In the genomic region with DNA sequence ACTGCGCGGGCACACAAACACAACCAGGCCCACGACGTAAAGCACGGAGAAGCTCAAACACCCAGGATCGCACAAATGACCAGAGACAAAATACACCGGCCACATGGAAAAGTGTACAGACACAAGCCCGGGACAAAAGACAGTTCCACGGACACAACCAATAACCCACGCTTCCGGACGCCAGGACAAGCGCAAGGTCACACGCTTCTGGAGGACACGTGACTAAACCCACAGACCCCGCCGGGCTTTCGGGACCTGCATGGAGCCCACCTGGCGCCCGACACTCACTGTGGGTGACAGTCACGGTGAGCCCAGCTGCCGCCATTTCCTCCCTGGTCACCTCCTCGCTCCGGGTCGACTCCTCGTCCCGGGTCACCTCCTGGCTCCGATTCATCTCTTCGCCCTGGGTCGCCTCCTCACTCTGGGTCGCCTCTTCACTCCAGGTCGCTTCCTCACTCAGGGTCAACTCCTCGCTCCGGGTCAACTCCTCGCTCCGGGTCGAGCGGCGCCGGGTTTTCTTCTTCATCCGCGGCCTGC, we compare ENCODE assay signal across 8 cellular contexts. TPM values are rescaled to one million over a fixed set of nuclear protein-coding genes. Genes with fewer than 3 reads are reported as not detected.
DNase-seq lines count a peak whose midpoint lies in the region; ATAC-seq and TF ChIP-seq lines count a peak whose summit lies in the region.

No MANE protein-coding gene starts in this region.

- peak overlapping the region; percentile 95 for H3K4me3 Mint-ChIP-seq in activated T-cell treated with anti-CD3 and anti-CD28 coated beads, Interleukin-2, amount 50 U/mL, for 4 hours
- peak overlapping the region; percentile 91 to 98 (median 98) for H3K4me3 Mint-ChIP-seq in nephron

- H3K9me3 ChIP-seq in thymus (ENCODE audit: control insufficient read depth): no peaks in the 10 kb centered on the region

- TF ChIP-seq CTCF in nephron (IDR thresholded peaks at IDR 0.05; ENCODE audit: unreplicated experiment in 3 of 3): no peak

- POLR2A ChIA-PET in HEK293T (lab: Yijun Ruan, JAX): interaction anchor here (1.1 to 1.7 kb wide), 3 partner anchors 16 to 26 kb away, joined by 4 to 7 read pairs (median 4); a partner anchor contains a TSS

- H3K27ac ChIP-seq in thymus (ENCODE audit: low read depth): peak overlapping the region; percentile 86

- H3K27me3 ChIP-seq in thymus (ENCODE audit: control insufficient read depth, insufficient read depth): no peaks in the 10 kb centered on the region

- H3K36me3 ChIP-seq in thymus (ENCODE audit: control insufficient read depth, insufficient read depth): peaks cover 26% of the 10 kb centered on the region

- WGBS in thymus: under 1% methylated on average over 42 of the region's 42 CpGs

- ATAC-seq in activated T-cell treated with anti-CD3 and anti-CD28 coated beads, Interleukin-2, amount 50 U/mL, for 4 hours: peak; percentile 9 to 14

- H3K4me3 ChIP-seq in thymus (ENCODE audit: low read length): peak overlapping the region; percentile 95

- H3K36me3 Mint-ChIP-seq in activated T-cell treated with anti-CD3 and anti-CD28 coated beads, Interleukin-2, amount 50 U/mL, for 4 hours (ENCODE audit: insufficient read depth): peaks cover 46% of the 10 kb centered on the region
- H3K36me3 Mint-ChIP-seq in nephron (ENCODE audit: low read depth): peaks cover 37% of the 10 kb centered on the region

- H3K27ac Mint-ChIP-seq in nephron: peak overlapping the region; percentile 45 to 81 (median 77)

- DNase-seq in NCI-H1092 treated with DMSO at 0.1 percent for 48 hours (lab: John Stamatoyannopoulos, UW) (peak; percentile 31), NCI-H1092 (lab: John Stamatoyannopoulos, UW) (no peak), HEK293T (ENCODE audit: extremely low spot score) (peak; percentile 35), MV-4-11 (lab: John Stamatoyannopoulos, UW) (peak; percentile 53), fibroblast of gingiva (ENCODE audit: low read depth) (peak; percentile 10)
- peak; percentile 25 for DNase-seq in activated T-cell treated with anti-CD3 and anti-CD28 coated beads, Interleukin-2, amount 50 U/mL, for 4 hours

- no peaks in the 10 kb centered on the region for H3K27me3 Mint-ChIP-seq in activated T-cell treated with anti-CD3 and anti-CD28 coated beads, Interleukin-2, amount 50 U/mL, for 4 hours (ENCODE audit: low read depth)
- no peaks in the 10 kb centered on the region for H3K27me3 Mint-ChIP-seq in nephron (ENCODE audit: low read depth)

- peaks cover 41% of the 10 kb centered on the region for H3K4me1 Mint-ChIP-seq in activated T-cell treated with anti-CD3 and anti-CD28 coated beads, Interleukin-2, amount 50 U/mL, for 4 hours (ENCODE audit: low read depth)
- H3K4me1 Mint-ChIP-seq in nephron: peaks cover 21% of the 10 kb centered on the region

- peaks cover 7% of the 10 kb centered on the region for H3K4me1 ChIP-seq in thymus (ENCODE audit: control insufficient read depth, insufficient read depth, low read length)

- H3K9me3 Mint-ChIP-seq in activated T-cell treated with anti-CD3 and anti-CD28 coated beads, Interleukin-2, amount 50 U/mL, for 4 hours: no peaks in the 10 kb centered on the region
- no peaks in the 10 kb centered on the region for H3K9me3 Mint-ChIP-seq in nephron

- CTCF ChIA-PET in HEK293T (lab: Yijun Ruan, JAX): no interaction called here

TF ChIP-seq in HEK293T, 16 proteins besides CTCF, POLR2A, EP300 and RAD21:
- TF ChIP-seq SP1 (IDR thresholded peaks at IDR 0.05) (no peak), L3MBTL2 (conservative IDR thresholded peaks at IDR 0.05) (peak; percentile 53; the same call in 1 of the 2 replicates)

RNA-seq across cellular contexts. Expression of a gene that starts 0.5 kb away (rescaled TPM):
- 100 to 1,000 TPM; 115 to 133 (median 117) TPM for total RNA-seq in activated T-cell treated with anti-CD3 and anti-CD28 coated beads, Interleukin-2, amount 50 U/mL, for 4 hours
- polyA plus RNA-seq in thymus: 88.8 TPM

RNA-seq across cellular contexts. Expression of a gene that starts 0.8 kb away (rescaled TPM):
- total RNA-seq in activated T-cell treated with anti-CD3 and anti-CD28 coated beads, Interleukin-2, amount 50 U/mL, for 4 hours: 10 to 100 TPM; 45.0 to 59.5 (median 46.8) TPM
- 118 TPM for polyA plus RNA-seq in thymus

RNA-seq across cellular contexts. Expression of a gene that starts 24.0 kb away (rescaled TPM):
- total RNA-seq in activated T-cell treated with anti-CD3 and anti-CD28 coated beads, Interleukin-2, amount 50 U/mL, for 4 hours: not detected
- polyA plus RNA-seq in thymus: 2.1 TPM

RNA-seq across cellular contexts. Expression of a gene that starts 26.3 kb away (rescaled TPM):
- 10 to 100 TPM; 35.2 to 42.6 (median 36.0) TPM for total RNA-seq in activated T-cell treated with anti-CD3 and anti-CD28 coated beads, Interleukin-2, amount 50 U/mL, for 4 hours
- polyA plus RNA-seq in thymus: 15.5 TPM
